ENCODE assay signal across 10 cellular contexts in the genomic region with DNA sequence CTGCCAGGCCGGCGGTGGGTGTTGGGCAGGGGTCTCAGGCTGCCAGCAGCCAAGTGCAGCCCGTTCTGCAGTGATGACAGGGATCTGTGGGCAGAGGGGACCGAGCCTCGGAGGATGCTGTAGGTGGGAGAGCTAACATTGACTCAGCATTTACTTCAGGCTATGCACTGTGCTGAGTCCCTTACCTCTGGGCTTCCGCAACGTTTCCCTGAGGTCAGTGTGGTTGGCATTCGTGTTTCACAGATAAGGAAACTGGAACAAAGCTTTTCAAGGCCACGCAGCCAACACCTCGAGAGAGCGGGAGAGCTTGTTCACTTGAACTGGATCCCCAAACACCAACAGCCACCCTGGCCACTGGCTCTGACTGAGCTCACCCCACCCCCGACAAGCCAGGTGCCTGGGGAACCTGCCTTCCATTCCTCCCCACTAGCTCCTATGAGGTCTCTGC. TPM values are rescaled to one million over a fixed set of nuclear protein-coding genes. Genes with fewer than 3 reads are reported as not detected.
A peak's percentile ranks its signal among the peaks of the same experiment; 100 is the strongest.
DNase-seq lines count a peak whose midpoint lies in the region; ATAC-seq and TF ChIP-seq lines count a peak whose summit lies in the region.
"Had no signal": no experiment of that assay in that cellular context is flagged by ENCODE, and none has a peak within 500 bp of the region (broad histone marks: within the 10 kb centered on the region; RNA-seq: fewer than 3 reads in every experiment).

No MANE protein-coding gene starts in this region.

- no peaks in the 10 kb centered on the region for H3K27me3 Mint-ChIP-seq in natural killer cell (ENCODE audit: low read depth in 2 of 2)

- peak; percentile 26 for ATAC-seq in HG02678 (IDR thresholded peaks at IDR 0.05; ENCODE audit: unreplicated experiment)
- peak; percentile 52 to 69 (median 61) for ATAC-seq in natural killer cell
- ATAC-seq in aorta (ENCODE audit: low FRiP score) = peak; percentile 62

- 0 out of 2 replicates have a peak, but pooled peaks cover 11% of the 10 kb centered on the region for H3K27me3 ChIP-seq in DOHH2 (ENCODE audit: control insufficient read depth, low read length)
- no peaks in the 10 kb centered on the region for H3K27me3 ChIP-seq in aorta (ENCODE audit: control insufficient read depth in 1 of 2, insufficient read depth in 2 of 2, low read length in 1 of 2)

- peak overlapping the region; percentile 66 for H3K4me2 ChIP-seq in DOHH2 (ENCODE audit: low read length)

- no peaks in the 10 kb centered on the region for H3K9me2 ChIP-seq in DOHH2 (replicated peaks; ENCODE audit: control insufficient read depth, low read length)

- no peaks in the 10 kb centered on the region for H3K36me3 ChIP-seq in DOHH2 (ENCODE audit: control insufficient read depth, low read length)
- H3K36me3 ChIP-seq in aorta (ENCODE audit: control insufficient read depth in 1 of 2, insufficient read depth in 2 of 2, low read length in 1 of 2) = no peaks in the 10 kb centered on the region
- H3K36me3 ChIP-seq: neutrophil had no signal

- DNase-seq in SW480 (ENCODE audit: low spot score) = peak; percentile 65
- DNase-seq in effector CD4-positive, alpha-beta T cell = peak; percentile 15
- DNase-seq in natural killer cell = no peak
- no peak for DNase-seq in aorta
- DNase-seq in activated CD4-positive, CD25-positive, alpha-beta regulatory T cell treated with anti-CD3 and anti-CD28 coated beads, Interleukin-2, amount 50 U/mL, for 72 hours = no peak
- no peak for DNase-seq in head of caudate nucleus

- peaks cover 9% of the 10 kb centered on the region for H3K4me1 ChIP-seq in DOHH2 (ENCODE audit: control insufficient read depth, low read length)
- no peaks in the 10 kb centered on the region for H3K4me1 ChIP-seq in aorta (ENCODE audit: control insufficient read depth in 1 of 2, insufficient read depth in 2 of 2, low read length in 2 of 2)

- 6% methylated on average over 12 of the region's 12 CpGs for WGBS in aorta, 2 donors

- peak overlapping the region; percentile 83 to 93 for H3K27ac Mint-ChIP-seq in natural killer cell

- intact Hi-C loops in natural killer cell (cut with micrococcal nuclease) = no loop called here
- intact Hi-C loops in aorta (cut with DNase I) = no loop called here
- intact Hi-C loops in head of caudate nucleus (cut with DNase I) = no loop called here

- H3K36me3 Mint-ChIP-seq in natural killer cell = no peaks in the 10 kb centered on the region

- peaks cover 16 to 34% of the 10 kb centered on the region in 2 donors for H3K4me1 Mint-ChIP-seq in natural killer cell

- TF ChIP-seq CTCF in DOHH2 (IDR thresholded peaks at IDR 0.05; ENCODE audit: low read depth, low read length, poor library complexity, severe bottlenecking) (no peak), natural killer cell (IDR thresholded peaks at IDR 0.05) (no peak)

- no peaks in the 10 kb centered on the region for H3F3A ChIP-seq in DOHH2 (ENCODE audit: control insufficient read depth, insufficient read depth)

- H3K4me3 Mint-ChIP-seq in natural killer cell = peak overlapping the region; percentile 26

- H3K9me3 Mint-ChIP-seq in natural killer cell = no peaks in the 10 kb centered on the region

- H3K4me3 ChIP-seq in DOHH2 (ENCODE audit: low read length) (peak overlapping the region; percentile 65), aorta (ENCODE audit: low read length in 2 of 2) (no peak overlapping the region)

- H3K27ac ChIP-seq in DOHH2 (ENCODE audit: low read depth, low read length) = no peak overlapping the region
- peak overlapping the region in 1 of 2 donors; percentile 71 for H3K27ac ChIP-seq in aorta (ENCODE audit: low read depth in 1 of 2, low read length in 2 of 2)
- H3K27ac ChIP-seq: neutrophil had no signal

- H3K79me2 ChIP-seq in DOHH2 (ENCODE audit: control insufficient read depth, low read length) = no peaks in the 10 kb centered on the region

- H4K20me1 ChIP-seq in DOHH2 (ENCODE audit: control insufficient read depth, insufficient read depth, low read depth, low read length) = no peaks in the 10 kb centered on the region

- H3K9me3 ChIP-seq in DOHH2 (ENCODE audit: control insufficient read depth, insufficient read depth, low read length) (no peaks in the 10 kb centered on the region), aorta (ENCODE audit: control insufficient read depth, low read length) (no peaks in the 10 kb centered on the region)
- H3K9me3 ChIP-seq: neutrophil had no signal

RNA-seq across cellular contexts. Expression of gene GPR148, which starts 0.8 kb away (rescaled TPM):
- not detected for total RNA-seq in natural killer cell
- not detected for total RNA-seq in aorta
- not detected for polyA plus RNA-seq in aorta
- total RNA-seq: HT1080 had no signal

RNA-seq across cellular contexts. Expression of gene AMER3, which starts 27.3 kb away (rescaled TPM):
- not detected for total RNA-seq in natural killer cell
- total RNA-seq in aorta = not detected
- not detected for polyA plus RNA-seq in aorta
- total RNA-seq: HT1080 had no signal

Comparison
In these comparisons a context has a peak if more than half of its experiments do, and no peak if none do; other contexts are left out.
1. DNase-seq: peak in SW480 (single experiment) and effector CD4-positive, alpha-beta T cell (single experiment); none in natural killer cell (single experiment), aorta (0 of 2), activated CD4-positive, CD25-positive, alpha-beta regulatory T cell treated with anti-CD3 and anti-CD28 coated beads, Interleukin-2, amount 50 U/mL, for 72 hours (single experiment) and head of caudate nucleus (0 of 42).
2. Peak in every context shown above with its lines, with median percentiles within 50 percentile points of each other: ATAC-seq.